ENCODE assay signal across 8 cellular contexts in genomic region chr10:114767589-114768393, GRCh38. TPM values are rescaled to one million over a fixed set of nuclear protein-coding genes. Genes with fewer than 3 reads are reported as not detected.
DNase-seq lines count a peak whose midpoint lies in the region; ATAC-seq and TF ChIP-seq lines count a peak whose summit lies in the region.

No MANE protein-coding gene starts in this region.

- H4K20me1 ChIP-seq in smooth muscle cell (ENCODE audit: low read depth): no peaks in the 10 kb centered on the region

- peak overlapping the region; percentile 49; the same call in 1 of the 2 replicates for H3K9ac ChIP-seq in iPS-20b (ENCODE audit: low read depth, low read length)
- no peak overlapping the region for H3K9ac ChIP-seq in smooth muscle cell (ENCODE audit: low read depth)

- no peak for ATAC-seq in HG02840 (IDR thresholded peaks at IDR 0.05; ENCODE audit: low FRiP score, unreplicated experiment)

- H3K4me3 ChIP-seq in astrocyte of the spinal cord (ENCODE audit: low read depth, low read length): peak overlapping the region; percentile 51
- peak overlapping the region; percentile 72 for H3K4me3 ChIP-seq in iPS-20b (ENCODE audit: low read length)
- H3K4me3 ChIP-seq in smooth muscle cell: peak overlapping the region; percentile 68

- H3K4me1 ChIP-seq in iPS-20b (ENCODE audit: insufficient read depth, low read length) (0 out of 2 replicates have a peak, but pooled peaks cover 4% of the 10 kb centered on the region), smooth muscle cell (ENCODE audit: low read depth) (peaks cover 4% of the 10 kb centered on the region)

- peak overlapping the region; percentile 98 for H3K4me2 ChIP-seq in smooth muscle cell

- H2AFZ ChIP-seq in smooth muscle cell (ENCODE audit: low read depth): peak overlapping the region; percentile 78

- H3K79me2 ChIP-seq in smooth muscle cell (ENCODE audit: low read depth): no peaks in the 10 kb centered on the region

- no peak overlapping the region for H3K27ac ChIP-seq in iPS-20b (ENCODE audit: low read length)
- H3K27ac ChIP-seq in smooth muscle cell (ENCODE audit: low read depth): no peak overlapping the region

- TF ChIP-seq CTCF in astrocyte of the spinal cord (IDR thresholded peaks at IDR 0.05; ENCODE audit: low read depth, low read length) (no peak), smooth muscle cell (IDR thresholded peaks at IDR 0.05; ENCODE audit: borderline replicate concordance, insufficient read depth, poor library complexity, severe bottlenecking) (no peak)

- H3F3A ChIP-seq in smooth muscle cell (ENCODE audit: low read depth): no peaks in the 10 kb centered on the region

- 2% methylated on average over 50 of the region's 83 CpGs for WGBS in smooth muscle cell (ENCODE audit: low lambda C conversion rate)

- peaks cover 45% of the 10 kb centered on the region for H3K27me3 ChIP-seq in iPS-20b (ENCODE audit: insufficient read depth, low read length)
- H3K27me3 ChIP-seq in smooth muscle cell (ENCODE audit: low read depth): peaks cover 37% of the 10 kb centered on the region

- TF ChIP-seq RAD21 in Ishikawa (IDR thresholded peaks at IDR 0.05; ENCODE audit: low read depth): no peak

- in situ Hi-C loops in G401 (cut with HindIII; ENCODE audit: low sequenced_read_pairs) (no loop called here), astrocyte of the spinal cord (cut with HindIII; ENCODE audit: low sequenced_read_pairs) (no loop called here)

- no peak for TF ChIP-seq EP300 in Ishikawa (IDR thresholded peaks at IDR 0.05; ENCODE audit: borderline replicate concordance)

- peak; percentile 91 for DNase-seq in G401 (ENCODE audit: low spot score)
- no peak for DNase-seq in astrocyte of the spinal cord (ENCODE audit: low read depth, low spot score)
- DNase-seq in smooth muscle cell (lab: John Stamatoyannopoulos, UW; ENCODE audit: unreplicated experiment): no peak
- no peak for DNase-seq in NCI-H1092 (lab: John Stamatoyannopoulos, UW)
- DNase-seq in amniotic stem cell (lab: John Stamatoyannopoulos, UW): no peak

- no peaks in the 10 kb centered on the region for H3K9me3 ChIP-seq in iPS-20b (ENCODE audit: insufficient read depth, low read depth, low read length)
- H3K9me3 ChIP-seq in smooth muscle cell (replicated peaks; ENCODE audit: low read depth): no peaks in the 10 kb centered on the region

- H3K36me3 ChIP-seq in iPS-20b (ENCODE audit: insufficient read depth, low read depth, low read length): no peaks in the 10 kb centered on the region
- H3K36me3 ChIP-seq in smooth muscle cell (ENCODE audit: low read depth): no peaks in the 10 kb centered on the region

TF ChIP-seq in Ishikawa, 13 proteins besides CTCF, POLR2A, EP300 and RAD21:
- TF ChIP-seq EGR1 (IDR thresholded peaks at IDR 0.05) (peak; percentile 35; the same call in 1 of the 2 replicates), TAF1 (IDR thresholded peaks at IDR 0.05; ENCODE audit: low read depth) (peak; percentile 49; the same call in 1 of the 2 replicates), ZBTB7A (IDR thresholded peaks at IDR 0.05; ENCODE audit: low read depth) (peak; percentile 59; the same call in 1 of the 2 replicates), TEAD4 (IDR thresholded peaks at IDR 0.05) (no peak), TCF12 (IDR thresholded peaks at IDR 0.05; ENCODE audit: low read depth) (peak; percentile 61), YY1 (IDR thresholded peaks at IDR 0.05; ENCODE audit: low read depth) (0 out of 2 replicates have a peak, but pooled peaks have one; percentile 39), MAX (IDR thresholded peaks at IDR 0.05) (peak; percentile 33; the same call in 1 of the 2 replicates), CREB1 (IDR thresholded peaks at IDR 0.05; ENCODE audit: low read depth) (no peak), FOXM1 (IDR thresholded peaks at IDR 0.05; ENCODE audit: borderline replicate concordance, low read depth) (no peak)
TF ChIP-seq in Ishikawa: peak in this region for 6.

RNA-seq across cellular contexts. Expression of gene FHIP2A, which starts 53.8 kb away (rescaled TPM):
- total RNA-seq in G401 (2014; rRNA removed; shearing (Covaris generic)): 1.4 and 5.0 TPM in 2 replicates
- 34.9 and 41.3 TPM in 2 replicates for total RNA-seq in smooth muscle cell
- polyA plus RNA-seq in smooth muscle cell: 12.3 and 15.3 TPM in 2 replicates
